ENCODE assay signal across 8 cellular contexts in the genomic region with DNA sequence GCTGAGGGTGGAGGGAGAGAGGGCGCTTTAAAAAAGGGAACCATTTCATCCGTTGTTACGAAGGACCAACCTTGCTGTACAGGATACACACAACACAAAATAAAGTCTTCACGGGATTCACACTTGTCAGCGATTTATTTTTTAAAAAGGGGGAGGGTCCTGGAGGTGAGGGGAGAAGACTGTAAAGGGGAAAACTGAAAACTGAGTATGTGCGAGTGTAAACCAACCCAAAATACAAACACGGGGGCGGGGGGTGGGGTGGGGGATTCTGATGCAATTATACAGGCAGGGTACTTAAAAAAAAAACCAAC. TPM values are rescaled to one million over a fixed set of nuclear protein-coding genes. Genes with fewer than 3 reads are reported as not detected.
A peak's percentile ranks its signal among the peaks of the same experiment; 100 is the strongest.
DNase-seq lines count a peak whose midpoint lies in the region; ATAC-seq lines count a peak whose summit lies in the region.

No MANE protein-coding gene starts in this region.

- no peak for ATAC-seq in activated CD8-positive, alpha-beta memory T cell treated with anti-CD3 and anti-CD28 coated beads, Interleukin-2, amount 10 ng/mL, durations not matched to agents 7 days and 5 days
- no peak for ATAC-seq in HG03571 (IDR thresholded peaks at IDR 0.05; ENCODE audit: unreplicated experiment)
- ATAC-seq in HG03378 (IDR thresholded peaks at IDR 0.05; ENCODE audit: unreplicated experiment) = no peak

- H3K27ac Mint-ChIP-seq in activated CD8-positive, alpha-beta memory T cell treated with anti-CD3 and anti-CD28 coated beads, Interleukin-2, amount 10 ng/mL, durations not matched to agents 7 days and 5 days = peak overlapping the region; percentile 97

- H3K36me3 ChIP-seq in NT2/D1 (ENCODE audit: insufficient read depth, insufficient read length, low read length) = peaks cover 36% of the 10 kb centered on the region
- H3K36me3 ChIP-seq in endocrine pancreas (ENCODE audit: control insufficient read depth, insufficient read depth, low read length) = no peaks in the 10 kb centered on the region
- H3K36me3 ChIP-seq in neuron (ENCODE audit: insufficient read depth, low read length) = peaks cover 29% of the 10 kb centered on the region

- CTCF ChIA-PET in activated CD8-positive, alpha-beta memory T cell treated with anti-CD3 and anti-CD28 coated beads, Interleukin-2, amount 10 ng/mL, durations not matched to agents 7 days and 5 days (lab: Charles Lee) = interaction anchor here (0.7 to 3.1 kb wide), 20 partner anchors 10 to 216 kb away, joined by 3 to 41 read pairs (median 4); a partner anchor contains a TSS

- peak overlapping the region; percentile 86 for H3K4me3 Mint-ChIP-seq in activated CD8-positive, alpha-beta memory T cell treated with anti-CD3 and anti-CD28 coated beads, Interleukin-2, amount 10 ng/mL, durations not matched to agents 7 days and 5 days

- H3K4me1 ChIP-seq in NT2/D1 (ENCODE audit: insufficient read depth, insufficient read length) (no peaks in the 10 kb centered on the region), endocrine pancreas (ENCODE audit: control insufficient read depth, insufficient read depth, low read length) (no peaks in the 10 kb centered on the region), neuron (ENCODE audit: insufficient read depth, low read length) (peaks cover 16% of the 10 kb centered on the region)

- peaks cover 28% of the 10 kb centered on the region for H3K4me1 Mint-ChIP-seq in activated CD8-positive, alpha-beta memory T cell treated with anti-CD3 and anti-CD28 coated beads, Interleukin-2, amount 10 ng/mL, durations not matched to agents 7 days and 5 days

- peak overlapping the region; percentile 69 for H2AFZ ChIP-seq in neuron (ENCODE audit: low read depth, low read length)

- no peaks in the 10 kb centered on the region for H3K27me3 ChIP-seq in NT2/D1 (ENCODE audit: insufficient read depth, insufficient read length)
- H3K27me3 ChIP-seq in endocrine pancreas (ENCODE audit: control insufficient read depth, insufficient read depth, low read length) = no peaks in the 10 kb centered on the region
- no peaks in the 10 kb centered on the region for H3K27me3 ChIP-seq in neuron (ENCODE audit: insufficient read depth, low read length)

- H3K9ac ChIP-seq in NT2/D1 (ENCODE audit: insufficient read length, low read depth) = peak overlapping the region; percentile 95
- peak overlapping the region; percentile 27 for H3K9ac ChIP-seq in endocrine pancreas (ENCODE audit: control insufficient read depth, insufficient read depth, low read length)

- no peak for DNase-seq in activated CD8-positive, alpha-beta memory T cell treated with anti-CD3 and anti-CD28 coated beads, Interleukin-2, amount 10 ng/mL, durations not matched to agents 7 days and 5 days
- DNase-seq in activated CD8-positive, alpha-beta memory T cell treated with anti-CD3 and anti-CD28 coated beads, Interleukin-2, amount 50 U/mL, for 48 hours = no peak
- DNase-seq in NT2/D1 (ENCODE audit: low read depth, low spot score) = no peak
- no peak for DNase-seq in NCI-H226

- H3K4me3 ChIP-seq in NT2/D1 (ENCODE audit: insufficient read length, low read depth) (peak overlapping the region; percentile 60), endocrine pancreas (ENCODE audit: control insufficient read depth, insufficient read depth, low read length) (peak overlapping the region; percentile 61), neuron (ENCODE audit: low read length) (peak overlapping the region; percentile 83)

- no peaks in the 10 kb centered on the region for H3K27me3 Mint-ChIP-seq in activated CD8-positive, alpha-beta memory T cell treated with anti-CD3 and anti-CD28 coated beads, Interleukin-2, amount 10 ng/mL, durations not matched to agents 7 days and 5 days

- H3K9me3 ChIP-seq in NT2/D1 (ENCODE audit: insufficient read depth, low read length) (no peaks in the 10 kb centered on the region), endocrine pancreas (ENCODE audit: control insufficient read depth, low read length) (no peaks in the 10 kb centered on the region), neuron (ENCODE audit: low read length) (no peaks in the 10 kb centered on the region)

- H3K36me3 Mint-ChIP-seq in activated CD8-positive, alpha-beta memory T cell treated with anti-CD3 and anti-CD28 coated beads, Interleukin-2, amount 10 ng/mL, durations not matched to agents 7 days and 5 days = peaks cover 22% of the 10 kb centered on the region

- H3K9me3 Mint-ChIP-seq in activated CD8-positive, alpha-beta memory T cell treated with anti-CD3 and anti-CD28 coated beads, Interleukin-2, amount 10 ng/mL, durations not matched to agents 7 days and 5 days (ENCODE audit: low read depth) = no peaks in the 10 kb centered on the region

RNA-seq across cellular contexts. Expression of a gene that starts 0.5 kb away (rescaled TPM):
- 10 to 100 TPM; 58.9 to 66.0 TPM for total RNA-seq in activated CD8-positive, alpha-beta memory T cell treated with anti-CD3 and anti-CD28 coated beads, Interleukin-2, amount 10 ng/mL, durations not matched to agents 7 days and 5 days

RNA-seq across cellular contexts. Expression of a gene that starts 19.9 kb away (rescaled TPM):
- under 1 TPM; 0.38 to 0.66 TPM for total RNA-seq in activated CD8-positive, alpha-beta memory T cell treated with anti-CD3 and anti-CD28 coated beads, Interleukin-2, amount 10 ng/mL, durations not matched to agents 7 days and 5 days

RNA-seq across cellular contexts. Expression of a gene that starts 41.0 kb away (rescaled TPM):
- 1 to 10 TPM in 1 of 2 experiments, under 1 TPM in 1; 0.87 to 1.2 TPM for total RNA-seq in activated CD8-positive, alpha-beta memory T cell treated with anti-CD3 and anti-CD28 coated beads, Interleukin-2, amount 10 ng/mL, durations not matched to agents 7 days and 5 days

RNA-seq across cellular contexts. Expression of a gene that starts 41.5 kb away (rescaled TPM):
- total RNA-seq in activated CD8-positive, alpha-beta memory T cell treated with anti-CD3 and anti-CD28 coated beads, Interleukin-2, amount 10 ng/mL, durations not matched to agents 7 days and 5 days = 100 to 1,000 TPM; 107 to 132 TPM

RNA-seq across cellular contexts. Expression of a gene that starts 47.5 kb away (rescaled TPM):
- total RNA-seq in activated CD8-positive, alpha-beta memory T cell treated with anti-CD3 and anti-CD28 coated beads, Interleukin-2, amount 10 ng/mL, durations not matched to agents 7 days and 5 days = 1 to 10 TPM; 2.0 to 4.4 TPM
